2 cellular contexts compared by ENCODE assay signal in genomic region chr16:30157214-30157613, GRCh38.
TF ChIP-seq lines count a peak whose summit lies in the region.

No MANE protein-coding gene starts in this region.

TF ChIP-seq in HepG2, 621 proteins besides CTCF, POLR2A, EP300 and RAD21:
- TF ChIP-seq KAT7 (CRISPR knock-in tag; IDR thresholded peaks at IDR 0.05; ENCODE audit: borderline replicate concordance) (no peak), ZNF18 (CRISPR knock-in tag; IDR thresholded peaks at IDR 0.05; ENCODE audit: insufficient replicate concordance) (peak; percentile 66), ZNF703 (CRISPR knock-in tag; IDR thresholded peaks at IDR 0.05; ENCODE audit: borderline replicate concordance) (no peak), ZMYM3 (CRISPR knock-in tag; IDR thresholded peaks at IDR 0.05) (peak; percentile 44; the same call in 1 of the 2 replicates), ZNF687 (CRISPR knock-in tag; IDR thresholded peaks at IDR 0.05) (no peak), HOXA5 (CRISPR knock-in tag; IDR thresholded peaks at IDR 0.05) (no peak), TIGD3 (CRISPR knock-in tag; IDR thresholded peaks at IDR 0.05; ENCODE audit: borderline replicate concordance) (no peak), HNF4A (CRISPR knock-in tag; IDR thresholded peaks at IDR 0.05) (0 out of 2 replicates have a peak, but pooled peaks have one; percentile 17), ZNF121 (CRISPR knock-in tag; IDR thresholded peaks at IDR 0.05) (peak; percentile 94), SIX4 (CRISPR knock-in tag; IDR thresholded peaks at IDR 0.05) (no peak)

TF ChIP-seq in GM12891, 5 proteins besides CTCF, POLR2A, EP300 and RAD21:
- TF ChIP-seq SPI1 (IDR thresholded peaks at IDR 0.05; ENCODE audit: low read depth, low read length): no peak
- TF ChIP-seq PAX5 (IDR thresholded peaks at IDR 0.05; ENCODE audit: insufficient read depth, low read length, severe bottlenecking): no peak
- no peak for TF ChIP-seq POU2F2 (IDR thresholded peaks at IDR 0.05; ENCODE audit: low read depth, low read length)
- TF ChIP-seq TAF1 (IDR thresholded peaks at IDR 0.05; ENCODE audit: low read depth, low read length): no peak
- no peak for TF ChIP-seq POLR2AphosphoS5 (IDR thresholded peaks at IDR 0.05; ENCODE audit: low read depth, low read length)
